ENCODE assay signal across 20 cellular contexts in the genomic region with DNA sequence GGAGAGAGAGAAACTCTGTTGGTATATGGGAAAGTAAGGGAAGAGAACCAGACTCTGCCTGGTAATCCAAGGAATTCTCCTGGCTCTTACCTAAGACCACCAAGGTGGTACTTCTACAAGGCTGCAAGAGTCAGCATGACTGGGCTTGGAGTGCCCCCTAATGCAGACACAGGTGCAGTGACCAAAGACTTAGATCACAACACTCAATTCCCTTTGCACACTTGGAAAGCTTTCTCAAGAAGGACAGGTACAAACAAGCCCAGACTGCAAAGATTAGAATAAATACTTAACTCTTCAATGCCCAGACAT. TPM values are rescaled to one million over a fixed set of nuclear protein-coding genes. Genes with fewer than 3 reads are reported as not detected.
A peak's percentile ranks its signal among the peaks of the same experiment; 100 is the strongest.
DNase-seq lines count a peak whose midpoint lies in the region; ATAC-seq and TF ChIP-seq lines count a peak whose summit lies in the region.
"Had no signal": no experiment of that assay in that cellular context is flagged by ENCODE, and none has a peak within 500 bp of the region (broad histone marks: within the 10 kb centered on the region; RNA-seq: fewer than 3 reads in every experiment).

No MANE protein-coding gene starts in this region.

- no peak overlapping the region for H3K4me3 Mint-ChIP-seq in neural progenitor cell
- H3K4me3 Mint-ChIP-seq: activated naive CD8-positive, alpha-beta T cell treated with anti-CD3 and anti-CD28 coated beads, Interleukin-2, amount 10 ng/mL, durations not matched to agents 7 days and 5 days; activated T-helper 17 cell treated with anti-CD3 and anti-CD28 coated beads, Interleukin-2, amount 50 U/mL, for 72 hours had no signal

- no peak overlapping the region for H2AFZ ChIP-seq in DND-41 (ENCODE audit: low read depth, low read length)
- no peak overlapping the region for H2AFZ ChIP-seq in neural progenitor cell (replicated peaks)

- H3K27me3 ChIP-seq in DND-41 (ENCODE audit: insufficient read depth, low read length, poor library complexity) (no peaks in the 10 kb centered on the region), neural progenitor cell (no peaks in the 10 kb centered on the region), spleen (replicated peaks in 1 of 7) (no peaks in the 10 kb centered on the region)

- H3K79me2 ChIP-seq in DND-41 (ENCODE audit: insufficient read depth, low read length) (no peaks in the 10 kb centered on the region), neural progenitor cell (ENCODE audit: low read depth) (no peaks in the 10 kb centered on the region)

- no peak for ATAC-seq in DND-41 (ENCODE audit: insufficient read depth, low read depth)
- ATAC-seq: activated T-helper 17 cell treated with anti-CD3 and anti-CD28 coated beads, Interleukin-2, amount 50 U/mL, for 72 hours; K562 had no signal

- DNase-seq in DND-41 = no peak
- DNase-seq in LNCaP clone FGC (ENCODE audit: low read depth) = no peak
- DNase-seq in epithelial cell of esophagus (ENCODE audit: low read depth) = peak; percentile 26
- peak; percentile 57 for DNase-seq in neural progenitor cell (ENCODE audit: low spot score)
- DNase-seq in NK-92 treated with Interleukin-12 subunit alpha and Interleukin-12 subunit beta, amount 100 ng/mL, for 24 hours (lab: John Stamatoyannopoulos, UW) = no peak
- DNase-seq in spleen = no peak
- no peak for DNase-seq in stimulated activated CD4-positive, alpha-beta T cell treated with anti-CD3 and anti-CD28 coated beads, Interleukin-4, amount 100 ng/mL, for 4 hours
- no peak for DNase-seq in posterior vena cava (ENCODE audit: low spot score)
- DNase-seq: activated naive CD8-positive, alpha-beta T cell treated with anti-CD3 and anti-CD28 coated beads, Interleukin-2, amount 10 ng/mL, durations not matched to agents 7 days and 5 days; effector CD4-positive, alpha-beta T cell; GDM1; left ventricle myocardium inferior; NCI-H1048; NCI-H1930; retina; stimulated activated CD4-positive, alpha-beta T cell treated with anti-CD3 and anti-CD28 coated beads, Interleukin-12 subunit alpha, Interleukin-12 subunit beta, amount 100 ng/mL, for 4 hours had no signal

- H3K9me3 ChIP-seq in DND-41 (ENCODE audit: insufficient read depth, low read length, severe bottlenecking) = no peaks in the 10 kb centered on the region
- no peaks in the 10 kb centered on the region for H3K9me3 ChIP-seq in neural progenitor cell (ENCODE audit: low read depth)
- H3K9me3 ChIP-seq in spleen = no peaks in the 10 kb centered on the region
- H3K9me3 ChIP-seq: left ventricle myocardium inferior had no signal

- H4K20me1 ChIP-seq in DND-41 (ENCODE audit: insufficient read depth, low read length) (no peaks in the 10 kb centered on the region), neural progenitor cell (ENCODE audit: low read depth) (no peaks in the 10 kb centered on the region)

- H3K9me3 Mint-ChIP-seq in neural progenitor cell = no peaks in the 10 kb centered on the region
- H3K9me3 Mint-ChIP-seq: activated naive CD8-positive, alpha-beta T cell treated with anti-CD3 and anti-CD28 coated beads, Interleukin-2, amount 10 ng/mL, durations not matched to agents 7 days and 5 days; activated T-helper 17 cell treated with anti-CD3 and anti-CD28 coated beads, Interleukin-2, amount 50 U/mL, for 72 hours had no signal

- TF ChIP-seq CTCF in DND-41 (IDR thresholded peaks at IDR 0.05; ENCODE audit: borderline replicate concordance, extremely low read depth, low read length, poor library complexity, severe bottlenecking) (peak; percentile 44), LNCaP clone FGC (IDR thresholded peaks at IDR 0.05; ENCODE audit: control insufficient read depth, extremely low read depth, insufficient read depth) (peak; percentile 27; the same call in 1 of the 2 replicates), epithelial cell of esophagus (IDR thresholded peaks at IDR 0.05; ENCODE audit: insufficient read depth, low read depth, low read length, missing control alignments) (no peak), neural progenitor cell (IDR thresholded peaks at IDR 0.05) (peak; percentile 49), spleen (IDR thresholded peaks at IDR 0.05 in 8 of 11, conservative IDR thresholded peaks at IDR 0.05 in 3 of 11) (no peak)

- TF ChIP-seq POLR2A in spleen (IDR thresholded peaks at IDR 0.05) = no peak

- H3K27me3 Mint-ChIP-seq in neural progenitor cell (ENCODE audit: insufficient read depth, low read depth) = no peaks in the 10 kb centered on the region

- H3K4me2 ChIP-seq in DND-41 (ENCODE audit: insufficient read depth, low read length) = no peak overlapping the region
- H3K4me2 ChIP-seq in neural progenitor cell = no peak overlapping the region

- H3K27ac Mint-ChIP-seq in neural progenitor cell = no peak overlapping the region
- H3K27ac Mint-ChIP-seq: activated naive CD8-positive, alpha-beta T cell treated with anti-CD3 and anti-CD28 coated beads, Interleukin-2, amount 10 ng/mL, durations not matched to agents 7 days and 5 days; activated T-helper 17 cell treated with anti-CD3 and anti-CD28 coated beads, Interleukin-2, amount 50 U/mL, for 72 hours had no signal

- H3F3A ChIP-seq in neural progenitor cell (ENCODE audit: low read depth) = no peaks in the 10 kb centered on the region

- H3K36me3 Mint-ChIP-seq in neural progenitor cell = no peaks in the 10 kb centered on the region
- H3K36me3 Mint-ChIP-seq: activated naive CD8-positive, alpha-beta T cell treated with anti-CD3 and anti-CD28 coated beads, Interleukin-2, amount 10 ng/mL, durations not matched to agents 7 days and 5 days had no signal

- H3K4me1 Mint-ChIP-seq in neural progenitor cell = no peaks in the 10 kb centered on the region
- H3K4me1 Mint-ChIP-seq: activated naive CD8-positive, alpha-beta T cell treated with anti-CD3 and anti-CD28 coated beads, Interleukin-2, amount 10 ng/mL, durations not matched to agents 7 days and 5 days; activated T-helper 17 cell treated with anti-CD3 and anti-CD28 coated beads, Interleukin-2, amount 50 U/mL, for 72 hours had no signal

- intact Hi-C loops in spleen (cut with DNase I; ENCODE audit: low total_unique reads) (no loop called here), posterior vena cava (cut with DNase I) (no loop called here)

- H3K27ac ChIP-seq in DND-41 (ENCODE audit: low read length) (0 out of 2 replicates have a peak overlapping the region, but pooled peaks have one; percentile 14), neural progenitor cell (no peak overlapping the region), spleen (no peak overlapping the region)
- H3K27ac ChIP-seq: left ventricle myocardium inferior had no signal

- H3K36me3 ChIP-seq in DND-41 (ENCODE audit: insufficient read depth, low read length) (no peaks in the 10 kb centered on the region), neural progenitor cell (no peaks in the 10 kb centered on the region), spleen (no peaks in the 10 kb centered on the region)
- H3K36me3 ChIP-seq: left ventricle myocardium inferior had no signal

- H3K4me1 ChIP-seq in DND-41 (ENCODE audit: insufficient read depth, low read length) = peaks cover 22% of the 10 kb centered on the region
- no peaks in the 10 kb centered on the region for H3K4me1 ChIP-seq in neural progenitor cell
- H3K4me1 ChIP-seq in spleen = no peaks in the 10 kb centered on the region
- H3K4me1 ChIP-seq: left ventricle myocardium inferior had no signal

- H3K9ac ChIP-seq in DND-41 (ENCODE audit: low read depth, low read length) (no peak overlapping the region), neural progenitor cell (no peak overlapping the region)

- H3K4me3 ChIP-seq in DND-41 (ENCODE audit: low read depth in 1 of 2, low read length in 2 of 2) (no peak overlapping the region), LNCaP clone FGC (ENCODE audit: low read depth, low read length) (no peak overlapping the region), epithelial cell of esophagus (ENCODE audit: low read length) (no peak overlapping the region), neural progenitor cell (no peak overlapping the region), spleen (no peak overlapping the region)
- H3K4me3 ChIP-seq: K562, left ventricle myocardium inferior had no signal

RNA-seq across cellular contexts. Expression of gene UGT3A2, which starts 25.2 kb away (rescaled TPM):
- 8.8 and 10.8 TPM in 2 replicates for total RNA-seq in neural progenitor cell (ENCODE audit: low replicate concordance)
- total RNA-seq in spleen = 1 to 10 TPM in 4 of 7 donors, under 1 TPM in 1, not detected in 2; 0.94 to 2.2 (median 1.2) TPM
- polyA plus RNA-seq in spleen = under 1 TPM; 0.04 to 0.48 (median 0.11) TPM
- total RNA-seq in posterior vena cava = not detected
- total RNA-seq: activated naive CD8-positive, alpha-beta T cell treated with anti-CD3 and anti-CD28 coated beads, Interleukin-2, amount 10 ng/mL, durations not matched to agents 7 days and 5 days; K562; left ventricle myocardium inferior had no signal
- polyA plus RNA-seq: K562 had no signal

RNA-seq across cellular contexts. Expression of gene UGT3A1, which starts 50.3 kb away (rescaled TPM):
- total RNA-seq in neural progenitor cell (ENCODE audit: low replicate concordance) = 5.6 and 8.8 TPM in 2 replicates
- not detected for total RNA-seq in spleen
- polyA plus RNA-seq in spleen = not detected
- total RNA-seq in posterior vena cava = not detected
- total RNA-seq: activated naive CD8-positive, alpha-beta T cell treated with anti-CD3 and anti-CD28 coated beads, Interleukin-2, amount 10 ng/mL, durations not matched to agents 7 days and 5 days; activated T-helper 17 cell treated with anti-CD3 and anti-CD28 coated beads, Interleukin-2, amount 50 U/mL, for 72 hours; cerebellum; K562; left ventricle myocardium inferior; ureter had no signal
- polyA plus RNA-seq: K562 had no signal

Comparison
In these comparisons a context has a peak if more than half of its experiments do, and no peak if none do; other contexts are left out.
1. DNase-seq: peak in epithelial cell of esophagus (single experiment) and neural progenitor cell (single experiment); none in DND-41 (single experiment), LNCaP clone FGC (single experiment), NK-92 treated with Interleukin-12 subunit alpha and Interleukin-12 subunit beta, amount 100 ng/mL, for 24 hours (single experiment), spleen (single experiment), stimulated activated CD4-positive, alpha-beta T cell treated with anti-CD3 and anti-CD28 coated beads, Interleukin-4, amount 100 ng/mL, for 4 hours (0 of 2) and posterior vena cava (single experiment).
2. CTCF ChIP-seq: peak in DND-41 (single experiment), LNCaP clone FGC (single experiment) and neural progenitor cell (single experiment); none in epithelial cell of esophagus (single experiment) and spleen (0 of 11).